22 cellular contexts compared by ENCODE assay signal in genomic region chr17:8959312-8959918, GRCh38. TPM values are rescaled to one million over a fixed set of nuclear protein-coding genes. Genes with fewer than 3 reads are reported as not detected.
A peak's percentile ranks its signal among the peaks of the same experiment; 100 is the strongest.
DNase-seq lines count a peak whose midpoint lies in the region; ATAC-seq, FAIRE-seq and TF ChIP-seq lines count a peak whose summit lies in the region.
"Had no signal": no experiment of that assay in that cellular context is flagged by ENCODE, and none has a peak within 500 bp of the region (broad histone marks: within the 10 kb centered on the region; RNA-seq: fewer than 3 reads in every experiment).

No MANE protein-coding gene starts in this region.

- H3K27ac ChIP-seq in GM12878 (ENCODE audit: control insufficient read depth, insufficient read depth), result peak overlapping the region; percentile 81
- H3K27ac ChIP-seq: ascending aorta, parathyroid adenoma had no signal

- peak overlapping the region; percentile 26 for H3K9ac ChIP-seq in GM12878 (ENCODE audit: control insufficient read depth, insufficient read depth, low read length)
- H3K9ac ChIP-seq: parathyroid adenoma had no signal

- H3K36me3 Mint-ChIP-seq in activated naive CD4-positive, alpha-beta T cell treated with anti-CD3 and anti-CD28 coated beads for 36 hours (ENCODE audit: low read depth), result peaks cover 17% of the 10 kb centered on the region
- H3K36me3 Mint-ChIP-seq in T-cell, result peaks cover 59% of the 10 kb centered on the region

- no peak for TF ChIP-seq CTCF in GM12878 (IDR thresholded peaks at IDR 0.05 in 2 of 3, conservative IDR thresholded peaks at IDR 0.05 in 1 of 3; ENCODE audit: control insufficient read depth in 2 of 3, extremely low read depth in 1 of 3, insufficient read depth in 1 of 3, low read depth in 3 of 3, low read length in 3 of 3)

- H3K4me3 ChIP-seq in GM12878, result peak overlapping the region; percentile 37; the same call in 1 of the 2 replicates
- H3K4me3 ChIP-seq: ascending aorta had no signal

- H3K36me3 ChIP-seq in GM12878 (ENCODE audit: control insufficient read depth in 2 of 2, insufficient read depth in 2 of 2, low read length in 1 of 2), result peaks cover 0 to 3% of the 10 kb centered on the region in 2 experiments; a peak in 2 of 4 replicates
- H3K36me3 ChIP-seq: ascending aorta had no signal

- WGBS in GM12878 (ENCODE audit: insufficient coverage, insufficient replicate concordance, low lambda C conversion rate, missing lambda C conversion rate), result 47% methylated on average over 9 of the region's 9 CpGs

- peaks cover 72% of the 10 kb centered on the region for H3K4me1 ChIP-seq in GM12878 (ENCODE audit: control insufficient read depth, insufficient read depth, low read length)
- H3K4me1 ChIP-seq: ascending aorta, parathyroid adenoma had no signal

- no peaks in the 10 kb centered on the region for H3K9me3 ChIP-seq in GM12878 (replicated peaks; ENCODE audit: control insufficient read depth, insufficient read depth, low read length)
- H3K9me3 ChIP-seq: ascending aorta had no signal

- intact Hi-C loops in activated naive CD4-positive, alpha-beta T cell treated with anti-CD3 and anti-CD28 coated beads for 36 hours (cut with micrococcal nuclease), result no loop called here
- intact Hi-C loops in GM12878 (cut with micrococcal nuclease; ENCODE audit: unreplicated experiment), result loop anchor here (5.0 kb wide), 3 partner anchors 33 to 102 kb away; no protein-coding TSS in a partner anchor

- SMC1A ChIA-PET in GM12878 (lab: Charles Lee; ENCODE audit: uncharacterized antibody, unreplicated experiment), result interaction anchor here (1.1 to 19.1 kb wide), 6 partner anchors 12 to 94 kb away, joined by 3 to 345 read pairs (median 4); no protein-coding TSS in a partner anchor

- DNase-seq in activated naive CD4-positive, alpha-beta T cell treated with anti-CD3 and anti-CD28 coated beads for 36 hours, result no peak
- DNase-seq in activated naive CD4-positive, alpha-beta T cell (lab: John Stamatoyannopoulos, UW), result no peak
- DNase-seq in T-cell (no peak), GM12878 (ENCODE audit: low read depth, low spot score) (no peak), epidermal melanocyte (ENCODE audit: insufficient read length, low spot score) (no peak)
- DNase-seq in stimulated activated naive CD8-positive, alpha-beta T cell treated with anti-CD3 and anti-CD28 coated beads, Interleukin-15, amount 100 ng/mL, for 72 hours, result no peak
- DNase-seq: activated CD4-positive, alpha-beta T cell treated with anti-CD3 and anti-CD28 coated beads, Interleukin-2, amount 50 U/mL, for 48 hours; DMS79; KBM-7; mesendoderm; NCI-H1694; NCI-H69; stimulated activated CD4-positive, alpha-beta T cell treated with anti-CD3 and anti-CD28 coated beads, Interleukin-15, amount 100 ng/mL, for 24 hours had no signal

- TF ChIP-seq RAD21 in GM12878 (IDR thresholded peaks at IDR 0.05; ENCODE audit: insufficient read depth, low read depth, low read length), result no peak

- peak overlapping the region; percentile 10 for H3K4me3 Mint-ChIP-seq in activated naive CD4-positive, alpha-beta T cell treated with anti-CD3 and anti-CD28 coated beads for 36 hours
- H3K4me3 Mint-ChIP-seq in T-cell, result peak overlapping the region; percentile 18 to 73 (median 41)
- peak overlapping the region; percentile 68 for H3K4me3 Mint-ChIP-seq in stimulated activated naive CD8-positive, alpha-beta T cell treated with anti-CD3 and anti-CD28 coated beads, Interleukin-15, amount 100 ng/mL, for 72 hours
- H3K4me3 Mint-ChIP-seq: nephron had no signal

- H3K4me2 ChIP-seq in GM12878 (ENCODE audit: control insufficient read depth, insufficient read depth), result peak overlapping the region; percentile 85

- H3K4me1 Mint-ChIP-seq in activated naive CD4-positive, alpha-beta T cell treated with anti-CD3 and anti-CD28 coated beads for 36 hours (ENCODE audit: low read depth), result peaks cover 91% of the 10 kb centered on the region
- H3K4me1 Mint-ChIP-seq in T-cell, result peaks cover 96 to 98% (median 96%) of the 10 kb centered on the region in 3 donors
- H3K4me1 Mint-ChIP-seq in stimulated activated naive CD8-positive, alpha-beta T cell treated with anti-CD3 and anti-CD28 coated beads, Interleukin-15, amount 100 ng/mL, for 72 hours, result peaks cover 94% of the 10 kb centered on the region
- H3K4me1 Mint-ChIP-seq: nephron had no signal

- peaks cover 95% of the 10 kb centered on the region for H3K79me2 ChIP-seq in GM12878 (ENCODE audit: control insufficient read depth, insufficient read depth, low read length)
- H3K79me2 ChIP-seq: parathyroid adenoma had no signal

- ATAC-seq in T-cell (replicated peaks in 1 of 4) (no peak), GM12878 (peak; percentile 1; the same call in 1 of the 3 replicates), HG03108 (IDR thresholded peaks at IDR 0.05; ENCODE audit: unreplicated experiment) (no peak), GM21360 (IDR thresholded peaks at IDR 0.05; ENCODE audit: unreplicated experiment) (no peak)
- ATAC-seq in stimulated activated naive CD8-positive, alpha-beta T cell treated with anti-CD3 and anti-CD28 coated beads, Interleukin-15, amount 100 ng/mL, for 72 hours, result no peak
- ATAC-seq: sciatic nerve had no signal

- RAD21 ChIA-PET in GM12878 (lab: Charles Lee; ENCODE audit: unreplicated experiment), result interaction anchor here (1.0 to 6.0 kb wide), 7 partner anchors 11 to 333 kb away, joined by 4 to 69 read pairs (median 8); no protein-coding TSS in a partner anchor

- H4K20me1 ChIP-seq in GM12878 (ENCODE audit: control insufficient read depth, insufficient read depth), result no peaks in the 10 kb centered on the region

- CTCF ChIA-PET in activated naive CD4-positive, alpha-beta T cell treated with anti-CD3 and anti-CD28 coated beads for 36 hours (lab: Charles Lee), result interaction anchor here (0.6 to 3.6 kb wide), 3 partner anchors 19 to 59 kb away, joined by 3 to 14 read pairs (median 4); no protein-coding TSS in a partner anchor
- CTCF ChIA-PET in T-cell (lab: Charles Lee) (interaction anchor here in 1 of 2 donors (0.6 kb wide), 1 partner anchor 21 kb away, joined by 3 read pairs; no protein-coding TSS in a partner anchor), GM12878 (lab: Yijun Ruan, JAX) (interaction anchor here (1.1 to 5.7 kb wide), 6 partner anchors 9 to 64 kb away, joined by 3 to 44 read pairs (median 4); no protein-coding TSS in a partner anchor)

- peak overlapping the region; percentile 29 for H3K27ac Mint-ChIP-seq in activated naive CD4-positive, alpha-beta T cell treated with anti-CD3 and anti-CD28 coated beads for 36 hours
- peak overlapping the region; percentile 89 to 98 for H3K27ac Mint-ChIP-seq in T-cell
- peak overlapping the region; percentile 77 to 92 for H3K27ac Mint-ChIP-seq in stimulated activated naive CD8-positive, alpha-beta T cell treated with anti-CD3 and anti-CD28 coated beads, Interleukin-15, amount 100 ng/mL, for 72 hours
- H3K27ac Mint-ChIP-seq: nephron had no signal

- no peak overlapping the region for H2AFZ ChIP-seq in GM12878 (ENCODE audit: control insufficient read depth, low read depth, low read length)
- H2AFZ ChIP-seq: parathyroid adenoma had no signal

- no peak for TF ChIP-seq POLR2A in GM12878 (IDR thresholded peaks at IDR 0.05; ENCODE audit: low read depth, low read length)

- no peak for TF ChIP-seq EP300 in GM12878 (IDR thresholded peaks at IDR 0.05; ENCODE audit: borderline replicate concordance in 1 of 2, control insufficient read depth in 1 of 2, low read depth in 2 of 2, low read length in 2 of 2)

- POLR2A ChIA-PET in T-cell (lab: Charles Lee), result interaction anchor here in 1 of 2 donors (0.5 kb wide), 1 partner anchor 386 kb away, joined by 4 read pairs; no protein-coding TSS in a partner anchor
- POLR2A ChIA-PET in GM12878 (lab: Charles Lee), result interaction anchor here (0.6 to 1.2 kb wide), 5 partner anchors 17 to 129 kb away, joined by 3 to 10 read pairs (median 4); no protein-coding TSS in a partner anchor

- no peak for FAIRE-seq in GM12878 (lab: Jason Lieb, UNC)
- FAIRE-seq: H54 had no signal

- H3K9me3 Mint-ChIP-seq in activated naive CD4-positive, alpha-beta T cell treated with anti-CD3 and anti-CD28 coated beads for 36 hours, result no peaks in the 10 kb centered on the region
- H3K9me3 Mint-ChIP-seq in T-cell, result no peaks in the 10 kb centered on the region
- peaks cover 0 to 6% of the 10 kb centered on the region in 2 donors for H3K9me3 Mint-ChIP-seq in stimulated activated naive CD8-positive, alpha-beta T cell treated with anti-CD3 and anti-CD28 coated beads, Interleukin-15, amount 100 ng/mL, for 72 hours

- no TSS peak for BruUV-seq in GM12878 (replicated peaks; lab: Mats Ljungman, UMichigan)

- no peaks in the 10 kb centered on the region for H3K27me3 Mint-ChIP-seq in activated naive CD4-positive, alpha-beta T cell treated with anti-CD3 and anti-CD28 coated beads for 36 hours (ENCODE audit: low read depth)
- no peaks in the 10 kb centered on the region for H3K27me3 Mint-ChIP-seq in T-cell
- no peaks in the 10 kb centered on the region for H3K27me3 Mint-ChIP-seq in stimulated activated naive CD8-positive, alpha-beta T cell treated with anti-CD3 and anti-CD28 coated beads, Interleukin-15, amount 100 ng/mL, for 72 hours

- no peaks in the 10 kb centered on the region for H3K27me3 ChIP-seq in GM12878 (replicated peaks in 1 of 2; ENCODE audit: control insufficient read depth in 2 of 2, insufficient read depth in 2 of 2, low read length in 1 of 2)
- H3K27me3 ChIP-seq: ascending aorta had no signal

- in situ Hi-C loops in GM12878 (cut with MboI), result loop anchor here (5.0 to 25.0 kb wide), 2 partner anchors 102 to 1078 kb away; no protein-coding TSS in a partner anchor

RNA-seq across cellular contexts. Expression of gene PIK3R5, which starts 6.1 kb away (rescaled TPM):
- 10 to 100 TPM; 15.9 to 18.1 TPM for total RNA-seq in activated naive CD4-positive, alpha-beta T cell treated with anti-CD3 and anti-CD28 coated beads for 36 hours
- 100 to 1,000 TPM; 118 to 210 (median 151) TPM for total RNA-seq in T-cell
- 260 and 296 TPM in 2 replicates for total RNA-seq in GM12878 (2013; cell fraction: nucleolus; rRNA removed)
- total RNA-seq in GM12878 (2014; rRNA removed), result 36.8 and 39.5 TPM in 2 replicates
- 24.7 and 26.5 TPM in 2 replicates for total RNA-seq in GM12878 (2014; rRNA removed; fragmentation: Illumina TruSeq; extraction: Trizol)
- total RNA-seq in GM12878 (2021), result 50.8 and 51.2 TPM in 2 replicates
- 25.1 TPM for polyA plus RNA-seq in GM12878 (2011; ENCODE audit: low read depth)
- polyA plus RNA-seq in GM12878 (2011; rRNA removed), result 34.3 and 43.9 TPM in 2 replicates
- polyA plus RNA-seq in GM12878 (2011; cell fraction: cytosol; rRNA removed), result 42.7 and 45.7 TPM in 2 replicates
- 155 and 160 TPM in 2 replicates for polyA plus RNA-seq in GM12878 (2011; cell fraction: nucleus; rRNA removed)
- 44.1 and 46.7 TPM in 2 replicates for polyA plus RNA-seq in GM12878 (2012)
- 27.3 and 34.2 TPM in 2 replicates for polyA plus RNA-seq in GM12878 (2014; fragmentation: Illumina TruSeq; extraction: Trizol)
- polyA plus RNA-seq in GM12878 (2014; fragmentation: Nextera tagmentation; extraction: Ambion mirVana), result 1 to 10 TPM; 9.5 to 9.6 TPM
- polyA plus RNA-seq in GM12878 (2014; rRNA removed), result 32.9 and 33.5 TPM in 2 replicates
- polyA plus RNA-seq in GM12878 (2016; fragmentation: Nextera tagmentation; extraction: Ambion mirVana), result 10 to 100 TPM; 36.9 to 39.5 TPM
- 48.9 and 95.6 TPM in 2 replicates for polyA minus RNA-seq in GM12878 (2011; rRNA and poly(A)+ RNA removed)
- polyA minus RNA-seq in GM12878 (2011; cell fraction: cytosol; rRNA and poly(A)+ RNA removed), result 32.6 and 35.1 TPM in 2 replicates
- polyA minus RNA-seq in GM12878 (2011; cell fraction: nucleus; rRNA and poly(A)+ RNA removed), result 48.0 and 66.0 TPM in 2 replicates
- total RNA-seq: fibroblast of lung, glomerular endothelial cell had no signal

Comparison
In these comparisons a context has a peak if more than half of its experiments do, and no peak if none do; other contexts are left out.
1. H3K27ac Mint-ChIP-seq: peak in every context shown above with its lines; median percentile 94 in T-cell; 84 in stimulated activated naive CD8-positive, alpha-beta T cell treated with anti-CD3 and anti-CD28 coated beads, Interleukin-15, amount 100 ng/mL, for 72 hours; 29 in activated naive CD4-positive, alpha-beta T cell treated with anti-CD3 and anti-CD28 coated beads for 36 hours.
2. H3K4me3 Mint-ChIP-seq: peak in every context shown above with its lines; median percentile 68 in stimulated activated naive CD8-positive, alpha-beta T cell treated with anti-CD3 and anti-CD28 coated beads, Interleukin-15, amount 100 ng/mL, for 72 hours; 41 in T-cell; 10 in activated naive CD4-positive, alpha-beta T cell treated with anti-CD3 and anti-CD28 coated beads for 36 hours.